ENCODE assay signal across 19 cellular contexts in the genomic region with DNA sequence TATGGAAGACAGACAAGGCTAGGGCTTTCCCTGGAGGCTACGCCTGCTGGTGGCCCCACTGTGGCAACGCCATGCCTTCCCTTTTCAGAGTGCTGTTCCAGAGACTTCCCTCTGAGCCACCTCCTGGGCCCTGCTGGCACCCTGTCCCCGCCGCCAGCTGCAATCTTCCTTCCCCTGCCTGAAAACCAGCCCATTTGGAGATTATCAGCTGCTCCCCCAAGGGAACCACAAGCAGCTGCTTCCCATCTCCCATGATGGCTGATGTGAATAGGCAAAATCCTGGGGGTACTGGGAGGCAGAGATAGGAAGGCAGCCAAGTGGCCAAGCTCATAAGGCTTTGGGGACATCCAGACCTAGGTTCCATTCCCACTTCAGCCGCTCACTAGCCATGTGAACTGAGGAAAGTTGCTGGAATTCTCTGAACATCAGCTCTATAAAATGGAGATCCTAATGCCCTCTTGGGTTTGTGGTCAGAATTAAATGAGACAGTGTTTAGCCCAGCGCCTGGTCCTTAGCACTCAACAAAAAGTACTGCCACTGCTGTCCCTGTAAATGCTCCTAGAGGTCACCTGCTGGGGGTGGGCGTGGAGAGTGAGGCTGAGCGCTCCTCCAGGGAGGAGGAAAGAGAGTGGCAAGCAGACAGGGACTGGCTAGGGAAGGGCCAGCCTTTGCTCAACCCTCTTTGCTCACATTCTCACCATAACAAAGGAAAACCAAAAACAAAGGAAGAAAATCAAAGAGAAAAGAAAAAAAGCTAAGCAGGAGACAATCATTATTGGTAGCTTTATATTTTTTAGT. TPM values are rescaled to one million over a fixed set of nuclear protein-coding genes. Genes with fewer than 3 reads are reported as not detected.
DNase-seq lines count a peak whose midpoint lies in the region; ATAC-seq, FAIRE-seq and TF ChIP-seq lines count a peak whose summit lies in the region.
"Had no signal": no experiment of that assay in that cellular context is flagged by ENCODE, and none has a peak within 500 bp of the region (broad histone marks: within the 10 kb centered on the region; RNA-seq: fewer than 3 reads in every experiment).

No MANE protein-coding gene starts in this region.

- no peaks in the 10 kb centered on the region for H3K23me2 ChIP-seq in H1 (ENCODE audit: low read depth, low read length)

- no peak overlapping the region for H4K91ac ChIP-seq in H1 (replicated peaks; ENCODE audit: insufficient read length, low read length)

- H3K27ac ChIP-seq in H1 (ENCODE audit: low read depth, low read length) = no peak overlapping the region
- H3K27ac ChIP-seq: 22Rv1, gastrocnemius medialis had no signal

- CTCF ChIA-PET in H1 (lab: Charles Lee; ENCODE audit: partially characterized antibody) = interaction anchor here (1.0 to 4.5 kb wide), 9 partner anchors 11 to 67 kb away, joined by 3 to 27 read pairs (median 3); no protein-coding TSS in a partner anchor
- CTCF ChIA-PET in activated naive CD4-positive, alpha-beta T cell treated with anti-CD3 and anti-CD28 coated beads, Interleukin-2, amount 10 ng/mL, durations not matched to agents 7 days and 5 days (lab: Charles Lee) = interaction anchor here (0.6 to 1.6 kb wide), 4 partner anchors 13 to 68 kb away, joined by 3 to 6 read pairs (median 3); no protein-coding TSS in a partner anchor

- H3K4me2 ChIP-seq in H1 (ENCODE audit: insufficient read depth in 1 of 2, low read depth in 2 of 2, low read length in 2 of 2) = peak overlapping the region; percentile 2 to 6; a peak in 2 of 4 replicates

- H4K8ac ChIP-seq in H1 (ENCODE audit: extremely low read depth, insufficient read depth, low read length) = no peak overlapping the region

- no peaks in the 10 kb centered on the region for H3K27me3 Mint-ChIP-seq in naive B cell
- H3K27me3 Mint-ChIP-seq in activated naive CD4-positive, alpha-beta T cell treated with anti-CD3 and anti-CD28 coated beads, Interleukin-2, amount 10 ng/mL, durations not matched to agents 7 days and 5 days = peaks cover 32% of the 10 kb centered on the region

- no peak overlapping the region for H2AFZ ChIP-seq in H1 (ENCODE audit: low read length)

- peaks cover 0 to 2% of the 10 kb centered on the region in 2 experiments for H4K20me1 ChIP-seq in H1 (replicated peaks in 1 of 2; ENCODE audit: control insufficient read depth in 1 of 2, insufficient read depth in 2 of 2, low read length in 2 of 2)

- peaks cover 69 to 95% (median 90%) of the 10 kb centered on the region in 3 donors for H3K4me1 Mint-ChIP-seq in naive B cell
- peaks cover 4% of the 10 kb centered on the region for H3K4me1 Mint-ChIP-seq in activated naive CD4-positive, alpha-beta T cell treated with anti-CD3 and anti-CD28 coated beads, Interleukin-2, amount 10 ng/mL, durations not matched to agents 7 days and 5 days

- H3K4ac ChIP-seq in H1 (replicated peaks; ENCODE audit: insufficient read length, low read depth, low read length) = no peak overlapping the region

- TF ChIP-seq RAD21 in H1 (IDR thresholded peaks at IDR 0.05 in 1 of 2, conservative IDR thresholded peaks at IDR 0.05 in 1 of 2; ENCODE audit: low read depth in 2 of 2, low read length in 2 of 2) = no peak

- DNase-seq in DMS 273 (lab: John Stamatoyannopoulos, UW; ENCODE audit: unreplicated experiment) = peak; percentile 31
- DNase-seq in DMS 273 treated with DMSO at 0.1 percent for 48 hours (lab: John Stamatoyannopoulos, UW) = no peak
- peak; percentile 56 for DNase-seq in LHCN-M2 (ENCODE audit: low read depth)
- no peak for DNase-seq in H1 (ENCODE audit: low read depth in 1 of 2, low spot score in 2 of 2)
- DNase-seq in naive B cell = no peak
- DNase-seq in RCC 7860 (ENCODE audit: low spot score) = no peak
- no peak for DNase-seq in activated naive CD4-positive, alpha-beta T cell treated with anti-CD3 and anti-CD28 coated beads, Interleukin-2, amount 10 ng/mL, durations not matched to agents 7 days and 5 days
- DNase-seq: activated CD8-positive, alpha-beta memory T cell treated with anti-CD3 and anti-CD28 coated beads for 24 hours; amniotic stem cell; CD8-positive, alpha-beta T cell; gastrocnemius medialis; islet precursor cell; midbrain; NCI-H1417; NCI-H345; trophoblast cell had no signal

- H3K56ac ChIP-seq in H1 (replicated peaks; ENCODE audit: insufficient read length, low read depth, low read length) = no peak overlapping the region

- no peak overlapping the region for H2BK20ac ChIP-seq in H1 (ENCODE audit: low read length)

- H3K4me3 Mint-ChIP-seq in naive B cell = peak overlapping the region in 7 of 8 donors; percentile 24 to 56 (median 37)
- no peak overlapping the region for H3K4me3 Mint-ChIP-seq in activated naive CD4-positive, alpha-beta T cell treated with anti-CD3 and anti-CD28 coated beads, Interleukin-2, amount 10 ng/mL, durations not matched to agents 7 days and 5 days
- H3K4me3 Mint-ChIP-seq: CD8-positive, alpha-beta T cell had no signal

- H3K27me3 ChIP-seq in H1 (replicated peaks in 1 of 4; ENCODE audit: control insufficient read depth in 3 of 4, extremely low read depth in 1 of 4, insufficient read depth in 3 of 4, low read length in 3 of 4) = no peaks in the 10 kb centered on the region
- H3K27me3 ChIP-seq: gastrocnemius medialis had no signal

- no peak overlapping the region for H2BK12ac ChIP-seq in H1 (ENCODE audit: low read depth, low read length)

- no peak overlapping the region for H2BK120ac ChIP-seq in H1 (replicated peaks; ENCODE audit: low read depth, low read length)

- POLR2A ChIA-PET in H1 (lab: Charles Lee; ENCODE audit: partially characterized antibody) = interaction anchor here (0.8 to 2.0 kb wide), 7 partner anchors 10 to 60 kb away, joined by 3 to 13 read pairs (median 3); no protein-coding TSS in a partner anchor

- H3K9me3 Mint-ChIP-seq in naive B cell = no peaks in the 10 kb centered on the region
- no peaks in the 10 kb centered on the region for H3K9me3 Mint-ChIP-seq in activated naive CD4-positive, alpha-beta T cell treated with anti-CD3 and anti-CD28 coated beads, Interleukin-2, amount 10 ng/mL, durations not matched to agents 7 days and 5 days
- H3K9me3 Mint-ChIP-seq: activated T-helper 2 cell treated with anti-CD3 and anti-CD28 coated beads, Interferon-gamma antibody, Interleukin-2, Interleukin-4, amounts not matched to agents 10 μg/mL and 5 μg/mL and 100 μg/mL, durations not matched to agents 14 hours and 24 hours and 36 hours; CD8-positive, alpha-beta T cell had no signal

- ATAC-seq in naive B cell (ENCODE audit: low read depth in 2 of 2) (no peak), GM19467 (IDR thresholded peaks at IDR 0.05; ENCODE audit: unreplicated experiment) (no peak)
- ATAC-seq: CD8-positive, alpha-beta T cell; gastrocnemius medialis had no signal

- no peak overlapping the region for H3K4me3 ChIP-seq in H1 (ENCODE audit: extremely low read depth in 1 of 4, insufficient read depth in 2 of 4, low read depth in 3 of 4, low read length in 4 of 4)
- H3K4me3 ChIP-seq: gastrocnemius medialis had no signal

- peaks cover 6 to 14% (median 7%) of the 10 kb centered on the region in 4 experiments for H3K4me1 ChIP-seq in H1 (replicated peaks in 1 of 4; ENCODE audit: control insufficient read depth in 3 of 4, insufficient read depth in 4 of 4, low read length in 3 of 4)

- H4K5ac ChIP-seq in H1 (ENCODE audit: insufficient read length, low read depth, low read length) = no peak overlapping the region

- H3K14ac ChIP-seq in H1 (ENCODE audit: insufficient read length) = no peak overlapping the region

- peaks cover 8 to 19% of the 10 kb centered on the region in 2 donors for H3K36me3 Mint-ChIP-seq in naive B cell
- no peaks in the 10 kb centered on the region for H3K36me3 Mint-ChIP-seq in activated naive CD4-positive, alpha-beta T cell treated with anti-CD3 and anti-CD28 coated beads, Interleukin-2, amount 10 ng/mL, durations not matched to agents 7 days and 5 days
- H3K36me3 Mint-ChIP-seq: CD8-positive, alpha-beta T cell had no signal

- FAIRE-seq in H1 (lab: Jason Lieb, UNC) (peak; percentile 13), RCC 7860 (lab: Jason Lieb, UNC) (no peak)

- TF ChIP-seq EP300 in H1 (IDR thresholded peaks at IDR 0.05; ENCODE audit: borderline replicate concordance in 1 of 2, low read depth in 2 of 2, low read length in 2 of 2) = no peak

- TF ChIP-seq POLR2A in H1 (IDR thresholded peaks at IDR 0.05; ENCODE audit: control extremely low read depth in 1 of 2, low read depth in 2 of 2, low read length in 2 of 2) = no peak

- no peaks in the 10 kb centered on the region for H3K36me3 ChIP-seq in H1 (ENCODE audit: control insufficient read depth in 2 of 4, insufficient read depth in 4 of 4, low read length in 3 of 4)
- H3K36me3 ChIP-seq: gastrocnemius medialis had no signal

- H3K18ac ChIP-seq in H1 (ENCODE audit: extremely low read depth, low read length) = peak overlapping the region; percentile 10; the same call in 1 of the 2 replicates

- H2AK5ac ChIP-seq in H1 (ENCODE audit: low read depth, low read length) = no peak overlapping the region

- H3K79me1 ChIP-seq in H1 (ENCODE audit: low read depth, low read length) = peaks cover 3% of the 10 kb centered on the region; the same call in 1 of the 2 replicates

- no peaks in the 10 kb centered on the region for H3K9me3 ChIP-seq in H1 (ENCODE audit: insufficient read depth in 2 of 2, low read depth in 1 of 2, low read length in 1 of 2)
- H3K9me3 ChIP-seq: gastrocnemius medialis had no signal

- no peak for TF ChIP-seq CTCF in H1 (IDR thresholded peaks at IDR 0.05; ENCODE audit: control extremely low read depth in 1 of 3, insufficient read depth in 1 of 3, low read depth in 1 of 3, low read length in 3 of 3)

- no peak overlapping the region for H3K23ac ChIP-seq in H1 (ENCODE audit: insufficient read length)

- H3K9ac ChIP-seq in H1 (replicated peaks in 1 of 4; ENCODE audit: extremely low read depth in 1 of 4, low read depth in 3 of 4, low read length in 3 of 4) = no peak overlapping the region

- no peaks in the 10 kb centered on the region for H3K79me2 ChIP-seq in H1 (ENCODE audit: control insufficient read depth in 1 of 2, insufficient read depth in 2 of 2, low read length in 2 of 2)

- WGBS in H1 (ENCODE audit: extremely low coverage in 1 of 2, insufficient coverage in 1 of 2, insufficient read length in 1 of 2, insufficient replicate concordance in 2 of 2, low coverage in 1 of 2, low lambda C conversion rate in 2 of 2, missing lambda C conversion rate in 1 of 2), 2 experiments = 68% methylated on average over 7 of the region's 8 CpGs; no CpG with 5 or more reads in 1 of the 2 experiments

- H3K27ac Mint-ChIP-seq in naive B cell = peak overlapping the region in 5 of 6 donors; percentile 16 to 84 (median 73)
- no peak overlapping the region for H3K27ac Mint-ChIP-seq in activated naive CD4-positive, alpha-beta T cell treated with anti-CD3 and anti-CD28 coated beads, Interleukin-2, amount 10 ng/mL, durations not matched to agents 7 days and 5 days
- H3K27ac Mint-ChIP-seq: activated T-helper 2 cell treated with anti-CD3 and anti-CD28 coated beads, Interferon-gamma antibody, Interleukin-2, Interleukin-4, amounts not matched to agents 10 μg/mL and 5 μg/mL and 100 μg/mL, durations not matched to agents 14 hours and 24 hours and 36 hours; CD8-positive, alpha-beta T cell had no signal

- no peak overlapping the region for H2BK15ac ChIP-seq in H1 (ENCODE audit: low read length)

- H2BK5ac ChIP-seq in H1 (ENCODE audit: low read depth, low read length) = no peak overlapping the region

RNA-seq across cellular contexts. Expression of gene TSPAN33, which starts 5.9 kb away (rescaled TPM):
- 0.57 TPM in 1 of 2 replicates, not detected in the other for total RNA-seq in LHCN-M2 (2014; rRNA removed)
- polyA plus RNA-seq in LHCN-M2 (2012) = 0.15 TPM
- 47.1 TPM in 2 replicates for total RNA-seq in H1 (2021; fragmentation: NEBNext Ultra II Directional; extraction: Animal tissue kit (Norgen Biotek cat#: 25700))
- polyA plus RNA-seq in H1 (2011; rRNA removed) (42.8 and 46.6 TPM in 2 replicates), naive B cell (ENCODE audit: low read depth in 6 of 6) (100 to 1,000 TPM in 5 of 6 donors, 10 to 100 TPM in 1; 92.8 to 171 (median 136) TPM)
- 49.3 TPM for polyA plus RNA-seq in H1 (2011; cell fraction: cytosol; rRNA removed)
- polyA plus RNA-seq in H1 (2011; cell fraction: nucleus; rRNA removed) = 38.6 TPM
- 41.3 to 47.5 TPM (median 44.6 TPM) in 4 replicates for polyA plus RNA-seq in H1 (2012, experiment 1 of 2)
- 54.9 TPM for polyA plus RNA-seq in H1 (2012, experiment 2 of 2)
- 21.9 TPM for polyA plus RNA-seq in H1 (2013, experiment 1 of 2)
- polyA plus RNA-seq in H1 (2013, experiment 2 of 2) = 26.4 TPM
- 81.5 and 91.9 TPM in 2 replicates for polyA minus RNA-seq in H1 (2011; rRNA and poly(A)+ RNA removed)
- 41.5 TPM for polyA minus RNA-seq in H1 (2011; cell fraction: cytosol; rRNA and poly(A)+ RNA removed)
- polyA minus RNA-seq in H1 (2011; cell fraction: nucleus; rRNA and poly(A)+ RNA removed) = 26.3 TPM

RNA-seq across cellular contexts. Expression of gene SMO, which starts 38.0 kb away (rescaled TPM):
- 1.8 and 2.2 TPM in 2 replicates for total RNA-seq in LHCN-M2 (2014; rRNA removed)
- 3.9 TPM for polyA plus RNA-seq in LHCN-M2 (2012)
- total RNA-seq in H1 (2021; fragmentation: NEBNext Ultra II Directional; extraction: Animal tissue kit (Norgen Biotek cat#: 25700)) = 61.2 and 64.5 TPM in 2 replicates
- 67.6 and 75.0 TPM in 2 replicates for polyA plus RNA-seq in H1 (2011; rRNA removed)
- 60.1 TPM for polyA plus RNA-seq in H1 (2011; cell fraction: cytosol; rRNA removed)
- polyA plus RNA-seq in H1 (2011; cell fraction: nucleus; rRNA removed) = 137 TPM
- polyA plus RNA-seq in H1 (2012, experiment 1 of 2) = 43.2 to 67.8 TPM (median 62.6 TPM) in 4 replicates
- 59.7 TPM for polyA plus RNA-seq in H1 (2012, experiment 2 of 2)
- 43.2 TPM for polyA plus RNA-seq in H1 (2013, experiment 1 of 2)
- 45.3 TPM for polyA plus RNA-seq in H1 (2013, experiment 2 of 2)
- polyA minus RNA-seq in H1 (2011; rRNA and poly(A)+ RNA removed) = 98.6 and 143 TPM in 2 replicates
- 63.4 TPM for polyA minus RNA-seq in H1 (2011; cell fraction: cytosol; rRNA and poly(A)+ RNA removed)
- polyA minus RNA-seq in H1 (2011; cell fraction: nucleus; rRNA and poly(A)+ RNA removed) = 48.7 TPM
- under 1 TPM in 1 of 6 donors, not detected in 5; 0.14 TPM for polyA plus RNA-seq in naive B cell (ENCODE audit: low read depth in 6 of 6)
- total RNA-seq: CD8-positive, alpha-beta T cell had no signal

Comparison
In these comparisons a context has a peak if more than half of its experiments do, and no peak if none do; other contexts are left out.
1. DNase-seq: peak in DMS 273 (single experiment) and LHCN-M2 (single experiment); none in DMS 273 treated with DMSO at 0.1 percent for 48 hours (single experiment), H1 (0 of 2), naive B cell (single experiment), RCC 7860 (single experiment) and activated naive CD4-positive, alpha-beta T cell treated with anti-CD3 and anti-CD28 coated beads, Interleukin-2, amount 10 ng/mL, durations not matched to agents 7 days and 5 days (single experiment).
2. RNA of gene TSPAN33, which starts 5.9 kb away (total RNA-seq): 47.1 TPM in H1; 0.57 TPM in LHCN-M2; every median in the first group is over 10 times any median in the second.
3. RNA of gene SMO, which starts 38.0 kb away (total RNA-seq): 61.2 to 64.5 TPM in H1; 1.8 to 2.2 TPM in LHCN-M2; every median in the first group is over 10 times any median in the second.